ENCODE assay signal across 16 cellular contexts in genomic region chr9:134589748-134590147, GRCh38.
"Had no signal": no experiment of that assay in that cellular context is flagged by ENCODE, and none has a peak within 500 bp of the region (broad histone marks: within the 10 kb centered on the region; RNA-seq: fewer than 3 reads in every experiment).

No MANE protein-coding gene starts in this region.

- H3K27ac ChIP-seq: gastrocnemius medialis, heart right ventricle, lower lobe of right lung, upper lobe of right lung had no signal

- H3K9me3 Mint-ChIP-seq: activated B cell treated with CpG ODN at 0.5 μM for 24 hours; naive thymus-derived CD8-positive, alpha-beta T cell had no signal

- H3K9me3 ChIP-seq: gastrocnemius medialis, heart right ventricle, lower lobe of right lung, mucosa of descending colon, upper lobe of right lung had no signal

- ATAC-seq: gastrocnemius medialis; heart right ventricle; mucosa of descending colon; naive thymus-derived CD8-positive, alpha-beta T cell; SK-N-SH treated with all-trans-retinoic acid at 6 μM for 48 hours; stimulated activated naive CD8-positive, alpha-beta T cell treated with anti-CD3 and anti-CD28 coated beads, Interleukin-15, Interleukin-2, amounts not matched to agents 100 U/mL and 50 U/mL, for 24 hours had no signal

- H3K27ac Mint-ChIP-seq: activated B cell treated with CpG ODN at 0.5 μM for 24 hours; naive thymus-derived CD8-positive, alpha-beta T cell had no signal

- H3K4me3 Mint-ChIP-seq: activated B cell treated with CpG ODN at 0.5 μM for 24 hours; naive thymus-derived CD8-positive, alpha-beta T cell had no signal

- H3K36me3 Mint-ChIP-seq: naive thymus-derived CD8-positive, alpha-beta T cell had no signal

- H3K4me1 Mint-ChIP-seq: activated B cell treated with CpG ODN at 0.5 μM for 24 hours had no signal

- H3K27me3 ChIP-seq: upper lobe of right lung had no signal

- H3K4me3 ChIP-seq: gastrocnemius medialis, heart right ventricle, lower lobe of right lung, mucosa of descending colon, upper lobe of right lung had no signal

- H3K4me1 ChIP-seq: gastrocnemius medialis, lower lobe of right lung, upper lobe of right lung had no signal

- DNase-seq: activated B cell treated with CpG ODN at 0.5 μM for 24 hours; activated CD4-positive, alpha-beta T cell treated with anti-CD3 and anti-CD28 coated beads, Interleukin-2, amount 50 U/mL, for 1 hour; activated naive CD4-positive, alpha-beta T cell; activated T-cell treated with anti-CD3 and anti-CD28 coated beads, Interleukin-2, amount 50 U/mL, for 48 hours; aorta; gastrocnemius medialis; heart right ventricle; kidney; lower lobe of right lung; mucosa of descending colon; naive thymus-derived CD8-positive, alpha-beta T cell; occipital lobe; stimulated activated CD4-positive, alpha-beta T cell treated with anti-CD3 and anti-CD28 coated beads, Interleukin-2, amount 100 ng/mL, for 48 hours; stimulated activated naive CD8-positive, alpha-beta T cell treated with anti-CD3 and anti-CD28 coated beads, Interleukin-15, Interleukin-2, amounts not matched to agents 100 U/mL and 50 U/mL, for 24 hours; upper lobe of right lung had no signal

- H3K36me3 ChIP-seq: gastrocnemius medialis, heart right ventricle, lower lobe of right lung, upper lobe of right lung had no signal
